ENCODE assay signal across 28 cellular contexts in genomic region chr10:113368660-113369059, GRCh38.
"Had no signal": no experiment of that assay in that cellular context is flagged by ENCODE, and none has a peak within 500 bp of the region (broad histone marks: within the 10 kb centered on the region; RNA-seq: fewer than 3 reads in every experiment).

No MANE protein-coding gene starts in this region.

- H3K9me3 ChIP-seq: ascending aorta had no signal

- H3K27ac ChIP-seq: ascending aorta, cardiac muscle cell, WERI-Rb-1 had no signal

- H3K4me1 ChIP-seq: ascending aorta had no signal

- H3K27me3 ChIP-seq: ascending aorta, cardiac muscle cell had no signal

- ATAC-seq: activated CD4-positive, CD25-positive, alpha-beta regulatory T cell treated with anti-CD3 and anti-CD28 coated beads, Interleukin-2, amount 50 U/mL, for 24 hours; activated CD8-positive, alpha-beta T cell treated with anti-CD3 and anti-CD28 coated beads for 36 hours; activated naive CD8-positive, alpha-beta T cell treated with anti-CD3 and anti-CD28 coated beads, Interleukin-2, amount 50 U/mL, for 24 hours; WTC11 had no signal

- H3K36me3 ChIP-seq: ascending aorta, cardiac muscle cell, WERI-Rb-1 had no signal

- H3K4me3 ChIP-seq: ascending aorta, cardiac muscle cell had no signal

- DNase-seq: activated CD4-positive, alpha-beta memory T cell treated with anti-CD3 and anti-CD28 coated beads for 36 hours; activated CD4-positive, alpha-beta T cell treated with anti-CD3 and anti-CD28 coated beads for 4 hours; activated CD4-positive, alpha-beta T cell treated with anti-CD3 and anti-CD28 coated beads, Interleukin-2, amount 10 ng/mL, durations not matched to agents 24 days and 14 days; activated CD4-positive, alpha-beta T cell treated with anti-CD3 and anti-CD28 coated beads, Interleukin-2, amount 50 U/mL, for 1 hour; activated CD4-positive, alpha-beta T cell treated with anti-CD3 and anti-CD28 coated beads, Interleukin-2, amount 50 U/mL, for 4 hours; activated CD4-positive, CD25-positive, alpha-beta regulatory T cell; activated CD8-positive, alpha-beta memory T cell treated with anti-CD3 and anti-CD28 coated beads, Interleukin-2, amount 50 U/mL, for 4 hours; activated CD8-positive, alpha-beta T cell treated with anti-CD3 and anti-CD28 coated beads for 36 hours; activated effector memory CD4-positive, alpha-beta T cell treated with Interleukin-2 at 50 U/mL for 16 hours; activated gamma-delta T cell; activated naive CD4-positive, alpha-beta T cell treated with anti-CD3 and anti-CD28 coated beads, Interleukin-2, amount 10 ng/mL, durations not matched to agents 7 days and 5 days; activated naive CD4-positive, alpha-beta T cell treated with Interleukin-2 at 50 U/mL for 16 hours; activated naive CD8-positive, alpha-beta T cell treated with anti-CD3 and anti-CD28 coated beads, Interleukin-2, amount 10 ng/mL, durations not matched to agents 7 days and 5 days; activated naive CD8-positive, alpha-beta T cell treated with anti-CD3 and anti-CD28 coated beads, Interleukin-2, amount 50 U/mL, for 24 hours; activated T-cell treated with anti-CD3 and anti-CD28 coated beads for 4 hours; activated T-cell treated with anti-CD3 and anti-CD28 coated beads, Interleukin-2, amount 50 U/mL, for 24 hours; activated T-cell treated with anti-CD3 and anti-CD28 coated beads, Interleukin-2, amount 50 U/mL, for 48 hours; amygdala; anterior cingulate cortex; caudate nucleus; cerebellar nuclear complex; T-helper 2 cell; T-helper 9 cell; WERI-Rb-1 had no signal
